ENCODE assay signal across 8 cellular contexts in genomic region chr4:183659919-183660318, GRCh38. TPM values are rescaled to one million over a fixed set of nuclear protein-coding genes. Genes with fewer than 3 reads are reported as not detected.
DNase-seq lines count a peak whose midpoint lies in the region; ATAC-seq, FAIRE-seq and TF ChIP-seq lines count a peak whose summit lies in the region.

No MANE protein-coding gene starts in this region.

- peaks cover 4% of the 10 kb centered on the region; the same call in 1 of the 2 replicates for H4K20me1 ChIP-seq in SK-N-SH (ENCODE audit: insufficient read depth)
- H4K20me1 ChIP-seq in hepatocyte (ENCODE audit: insufficient read depth, poor library complexity, severe bottlenecking): no peaks in the 10 kb centered on the region

- no peaks in the 10 kb centered on the region for H3K9me2 ChIP-seq in SK-N-SH
- no peaks in the 10 kb centered on the region for H3K9me2 ChIP-seq in hepatocyte (replicated peaks; ENCODE audit: insufficient read depth)

- H3K36me3 ChIP-seq in SK-N-SH (replicated peaks in 1 of 2; ENCODE audit: control insufficient read depth in 1 of 2, insufficient read depth in 2 of 2, low read length in 1 of 2): peaks cover 14 to 17% of the 10 kb centered on the region in 2 experiments
- no peaks in the 10 kb centered on the region for H3K36me3 ChIP-seq in hepatocyte (replicated peaks; ENCODE audit: insufficient read depth, low read depth)
- peaks cover 0 to 25% (median 8%) of the 10 kb centered on the region in 6 donors for H3K36me3 ChIP-seq in spleen

- CTCF ChIA-PET in SK-N-SH (lab: Yijun Ruan, JAX): interaction anchor here (1.2 kb wide), 1 partner anchor 24 kb away, joined by 3 read pairs; no protein-coding TSS in a partner anchor

- FAIRE-seq in RCC 7860 (lab: Jason Lieb, UNC): no peak

- H3K9me3 ChIP-seq in SK-N-SH: no peaks in the 10 kb centered on the region
- H3K9me3 ChIP-seq in hepatocyte (ENCODE audit: low read depth): no peaks in the 10 kb centered on the region
- H3K9me3 ChIP-seq in spleen: no peaks in the 10 kb centered on the region

- H3K79me2 ChIP-seq in SK-N-SH (ENCODE audit: insufficient read depth): peaks cover 70% of the 10 kb centered on the region
- H3K79me2 ChIP-seq in hepatocyte: peaks cover 64% of the 10 kb centered on the region

- H3K4me2 ChIP-seq in SK-N-SH (peak overlapping the region; percentile 96), hepatocyte (peak overlapping the region; percentile 88)

- ATAC-seq in SK-N-SH treated with all-trans-retinoic acid at 6 μM for 48 hours (no peak), HG03460 (IDR thresholded peaks at IDR 0.05; ENCODE audit: unreplicated experiment) (no peak)

- DNase-seq in SK-N-SH (peak; percentile 22), hepatocyte (ENCODE audit: low spot score) (peak; percentile 13), spleen (no peak), COLO829 (ENCODE audit: low spot score) (no peak), RCC 7860 (ENCODE audit: low spot score) (no peak)

- no peaks in the 10 kb centered on the region for H3K27me3 ChIP-seq in SK-N-SH (ENCODE audit: insufficient read depth)
- no peaks in the 10 kb centered on the region for H3K27me3 ChIP-seq in hepatocyte
- H3K27me3 ChIP-seq in spleen (replicated peaks in 1 of 7): no peaks in the 10 kb centered on the region

- H3K4me1 ChIP-seq in SK-N-SH (ENCODE audit: control insufficient read depth in 1 of 2, insufficient read depth in 2 of 2, low read depth in 1 of 2, low read length in 1 of 2) (peaks cover 0 to 7% of the 10 kb centered on the region in 2 experiments; a peak in 2 of 4 replicates), hepatocyte (ENCODE audit: insufficient read depth) (peaks cover 10% of the 10 kb centered on the region), spleen (peaks cover 26 to 59% (median 33%) of the 10 kb centered on the region in 6 donors)

- 18% methylated on average over 10 of the region's 10 CpGs for WGBS in SK-N-SH (ENCODE audit: low lambda C conversion rate)
- 17% methylated on average over 10 of the region's 10 CpGs for WGBS in hepatocyte (ENCODE audit: low lambda C conversion rate, missing lambda C conversion rate)
- 6 to 13% (median 8%) methylated on average over 10 of the region's 10 CpGs for WGBS in spleen, 5 donors

- peak overlapping the region; percentile 95 for H3K9ac ChIP-seq in SK-N-SH

- intact Hi-C loops in spleen (cut with DNase I; ENCODE audit: low total_unique reads): loop anchor here (10.0 kb wide), 1 partner anchor 155 kb away; the partner anchor contains the start of gene ING2

- H3K27ac ChIP-seq in SK-N-SH (ENCODE audit: low read depth in 2 of 2, low read length in 1 of 2) (peak overlapping the region; percentile 78 to 87), VCaP (peak overlapping the region; percentile 89), hepatocyte (peak overlapping the region; percentile 99), spleen (peak overlapping the region; percentile 92 to 97 (median 96))

- TF ChIP-seq RAD21 in SK-N-SH (IDR thresholded peaks at IDR 0.05; ENCODE audit: low read length): no peak

- POLR2A ChIA-PET in SK-N-SH (lab: Yijun Ruan, JAX): interaction anchor here (0.8 to 1.1 kb wide), 2 partner anchors 8 to 13 kb away, joined by 4 read pairs; no protein-coding TSS in a partner anchor

- no peak for TF ChIP-seq POLR2A in spleen (IDR thresholded peaks at IDR 0.05)

- peak overlapping the region; percentile 75 to 88 for H3K4me3 ChIP-seq in SK-N-SH (ENCODE audit: low read depth in 2 of 2, low read length in 1 of 2)
- H3K4me3 ChIP-seq in hepatocyte: peak overlapping the region; percentile 84
- peak overlapping the region; percentile 61 to 91 (median 74) for H3K4me3 ChIP-seq in spleen

- TF ChIP-seq CTCF in SK-N-SH (IDR thresholded peaks at IDR 0.05) (no peak), VCaP (conservative IDR thresholded peaks at IDR 0.05) (no peak), hepatocyte (IDR thresholded peaks at IDR 0.05; ENCODE audit: poor library complexity) (no peak), spleen (IDR thresholded peaks at IDR 0.05 in 8 of 11, conservative IDR thresholded peaks at IDR 0.05 in 3 of 11) (no peak)

- no peaks in the 10 kb centered on the region for H3F3A ChIP-seq in SK-N-SH (replicated peaks; ENCODE audit: insufficient read depth)

- TF ChIP-seq EP300 in SK-N-SH (IDR thresholded peaks at IDR 0.05; ENCODE audit: borderline replicate concordance in 1 of 2, low read depth in 1 of 2, low read length in 1 of 2): no peak

- 0 out of 2 replicates have a peak overlapping the region, but pooled peaks have one; percentile 94 for H2AFZ ChIP-seq in SK-N-SH (ENCODE audit: low read depth)
- peak overlapping the region; percentile 77 for H2AFZ ChIP-seq in hepatocyte

TF ChIP-seq in SK-N-SH, 30 proteins besides CTCF, POLR2A, EP300 and RAD21:
- TF ChIP-seq GATA2 (CRISPR knock-in tag; IDR thresholded peaks at IDR 0.05) (no peak), JUND (IDR thresholded peaks at IDR 0.05) (no peak), RCOR1 (IDR thresholded peaks at IDR 0.05; ENCODE audit: low read length) (no peak), USF1 (IDR thresholded peaks at IDR 0.05; ENCODE audit: borderline replicate concordance, low read depth) (no peak), MAX (IDR thresholded peaks at IDR 0.05; ENCODE audit: low read depth) (no peak), POLR2AphosphoS5 (IDR thresholded peaks at IDR 0.05; ENCODE audit: low read depth, low read length) (no peak)
TF ChIP-seq in SK-N-SH: peak in this region for 0.

TF ChIP-seq in SK-N-SH treated with all-trans-retinoic acid at 6 μM for 48 hours, 23 proteins besides CTCF, POLR2A, EP300 and RAD21:
- TF ChIP-seq CSDC2 (CRISPR knock-in tag; IDR thresholded peaks at IDR 0.05): no peak
- TF ChIP-seq CREB5 (CRISPR knock-in tag; IDR thresholded peaks at IDR 0.05; ENCODE audit: low read depth): no peak
- no peak for TF ChIP-seq ZNF8 (CRISPR knock-in tag; IDR thresholded peaks at IDR 0.05)
- no peak for TF ChIP-seq SNAI2 (CRISPR knock-in tag; IDR thresholded peaks at IDR 0.05)
- TF ChIP-seq ZC3H10 (CRISPR knock-in tag; IDR thresholded peaks at IDR 0.05): no peak
- no peak for TF ChIP-seq ZNF565 (CRISPR knock-in tag; conservative IDR thresholded peaks at IDR 0.05; ENCODE audit: low read depth)
- TF ChIP-seq ARNTL (CRISPR knock-in tag; IDR thresholded peaks at IDR 0.05; ENCODE audit: borderline replicate concordance, low read depth): no peak
- no peak for TF ChIP-seq TCF4 (CRISPR knock-in tag; IDR thresholded peaks at IDR 0.05; ENCODE audit: borderline replicate concordance)
- TF ChIP-seq ISL1 (CRISPR knock-in tag; IDR thresholded peaks at IDR 0.05): no peak
- no peak for TF ChIP-seq OSR1 (CRISPR knock-in tag; IDR thresholded peaks at IDR 0.05)
- TF ChIP-seq TOX (CRISPR knock-in tag; IDR thresholded peaks at IDR 0.05; ENCODE audit: borderline replicate concordance): no peak

RNA-seq across cellular contexts. Expression of gene TRAPPC11, which starts 0.8 kb away (rescaled TPM):
- 18.8 and 35.0 TPM in 2 replicates for polyA plus RNA-seq in SK-N-SH (2012; rRNA removed)
- 24.2 and 26.2 TPM in 2 replicates for polyA plus RNA-seq in SK-N-SH (2012; cell fraction: cytosol; rRNA removed)
- polyA plus RNA-seq in SK-N-SH (2012; cell fraction: nucleus; rRNA removed): 29.5 and 49.0 TPM in 2 replicates
- 29.0 and 42.5 TPM in 2 replicates for total RNA-seq in hepatocyte
- polyA plus RNA-seq in hepatocyte: 13.8 and 14.7 TPM in 2 replicates
- 10 to 100 TPM; 33.8 to 72.2 (median 47.1) TPM for total RNA-seq in spleen
- polyA plus RNA-seq in spleen: 10 to 100 TPM; 14.3 to 15.1 (median 15.0) TPM

RNA-seq across cellular contexts. Expression of gene RWDD4, which starts 0.9 kb away (rescaled TPM):
- 7.3 and 7.7 TPM in 2 replicates for polyA plus RNA-seq in SK-N-SH (2012; rRNA removed)
- polyA plus RNA-seq in SK-N-SH (2012; cell fraction: cytosol; rRNA removed): 11.1 and 14.9 TPM in 2 replicates
- 4.2 and 4.3 TPM in 2 replicates for polyA plus RNA-seq in SK-N-SH (2012; cell fraction: nucleus; rRNA removed)
- 30.3 TPM in 2 replicates for total RNA-seq in hepatocyte
- polyA plus RNA-seq in hepatocyte: 20.6 and 24.9 TPM in 2 replicates
- 10 to 100 TPM in 6 of 7 donors, 1 to 10 TPM in 1; 8.9 to 16.9 (median 14.2) TPM for total RNA-seq in spleen
- 10 to 100 TPM in 2 of 3 donors, 1 to 10 TPM in 1; 8.3 to 12.9 (median 11.3) TPM for polyA plus RNA-seq in spleen

Comparison
In these comparisons a context has a peak if more than half of its experiments do, and no peak if none do; other contexts are left out.
1. DNase-seq: peak in SK-N-SH (single experiment) and hepatocyte (single experiment); none in spleen (single experiment), COLO829 (single experiment) and RCC 7860 (single experiment).
2. Peak in every context shown above with its lines, with median percentiles within 50 percentile points of each other: H3K27ac ChIP-seq and H3K4me3 ChIP-seq.